ENCODE assay signal across 1 cellular context in the genomic region with DNA sequence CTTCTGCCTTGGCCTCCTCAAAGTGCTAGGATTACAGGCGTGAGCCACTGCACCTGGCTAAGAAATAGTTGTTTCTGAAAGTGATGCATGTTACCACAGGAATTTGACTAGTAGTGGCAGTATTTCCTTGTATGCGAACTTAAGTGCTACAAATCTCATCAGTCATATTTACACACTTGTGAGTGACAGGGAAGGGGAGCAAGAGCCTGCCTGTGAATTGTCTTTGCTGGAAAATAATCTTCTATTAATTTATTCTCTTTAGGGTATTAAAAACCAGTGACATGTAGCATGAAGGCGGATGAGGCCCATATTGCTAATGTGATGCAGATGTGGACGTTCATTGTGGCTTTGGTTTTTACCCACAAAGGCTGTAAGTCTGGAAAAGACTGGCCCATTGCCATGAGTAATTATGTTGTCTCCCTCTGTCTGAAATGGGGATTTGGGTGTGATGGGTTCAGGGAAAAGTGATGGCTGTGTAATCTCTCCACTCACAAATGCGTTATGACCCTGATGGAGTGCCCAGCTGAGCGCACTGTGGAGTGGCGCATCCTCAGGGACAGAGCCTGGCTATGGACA.
TF ChIP-seq lines count a peak whose summit lies in the region.

No MANE protein-coding gene starts in this region.

TF ChIP-seq in HEK293, 187 proteins besides CTCF, POLR2A, EP300 and RAD21 (continued from another document):
- TF ChIP-seq OSR2 (tag by site-specific recombination; IDR thresholded peaks at IDR 0.05) (peak; percentile 61; the same call in 1 of the 2 replicates), KLF8 (tag by site-specific recombination; IDR thresholded peaks at IDR 0.05) (no peak), ZNF214 (tag by site-specific recombination; IDR thresholded peaks at IDR 0.05; ENCODE audit: borderline replicate concordance) (no peak), ZNF843 (tag by site-specific recombination; IDR thresholded peaks at IDR 0.05) (no peak), ZFP69B (tag by site-specific recombination; IDR thresholded peaks at IDR 0.05) (no peak), ZNF645 (tag by site-specific recombination; IDR thresholded peaks at IDR 0.05) (no peak), SALL2 (tag by site-specific recombination; IDR thresholded peaks at IDR 0.05; ENCODE audit: borderline replicate concordance) (no peak), ZBTB21 (tag by site-specific recombination; IDR thresholded peaks at IDR 0.05) (no peak), ZBTB17 (tag by site-specific recombination; IDR thresholded peaks at IDR 0.05) (no peak), PRDM1 (tag by site-specific recombination; IDR thresholded peaks at IDR 0.05) (no peak), ZEB2 (tag by site-specific recombination; IDR thresholded peaks at IDR 0.05) (0 out of 2 replicates have a peak, but pooled peaks have one; percentile 28)
- TF ChIP-seq, protein P1, sequence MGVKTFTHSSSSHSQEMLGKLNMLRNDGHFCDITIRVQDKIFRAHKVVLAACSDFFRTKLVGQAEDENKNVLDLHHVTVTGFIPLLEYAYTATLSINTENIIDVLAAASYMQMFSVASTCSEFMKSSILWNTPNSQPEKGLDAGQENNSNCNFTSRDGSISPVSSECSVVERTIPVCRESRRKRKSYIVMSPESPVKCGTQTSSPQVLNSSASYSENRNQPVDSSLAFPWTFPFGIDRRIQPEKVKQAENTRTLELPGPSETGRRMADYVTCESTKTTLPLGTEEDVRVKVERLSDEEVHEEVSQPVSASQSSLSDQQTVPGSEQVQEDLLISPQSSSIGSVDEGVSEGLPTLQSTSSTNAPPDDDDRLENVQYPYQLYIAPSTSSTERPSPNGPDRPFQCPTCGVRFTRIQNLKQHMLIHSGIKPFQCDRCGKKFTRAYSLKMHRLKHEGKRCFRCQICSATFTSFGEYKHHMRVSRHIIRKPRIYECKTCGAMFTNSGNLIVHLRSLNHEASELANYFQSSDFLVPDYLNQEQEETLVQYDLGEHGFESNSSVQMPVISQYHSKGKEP (tag by site-specific recombination; IDR thresholded peaks at IDR 0.05), result peak; percentile 39; the same call in 1 of the 2 replicates
TF ChIP-seq in HEK293: peak in this region for 9.
